Comparison of ENCODE assay signal across 1 cellular context in the genomic region with DNA sequence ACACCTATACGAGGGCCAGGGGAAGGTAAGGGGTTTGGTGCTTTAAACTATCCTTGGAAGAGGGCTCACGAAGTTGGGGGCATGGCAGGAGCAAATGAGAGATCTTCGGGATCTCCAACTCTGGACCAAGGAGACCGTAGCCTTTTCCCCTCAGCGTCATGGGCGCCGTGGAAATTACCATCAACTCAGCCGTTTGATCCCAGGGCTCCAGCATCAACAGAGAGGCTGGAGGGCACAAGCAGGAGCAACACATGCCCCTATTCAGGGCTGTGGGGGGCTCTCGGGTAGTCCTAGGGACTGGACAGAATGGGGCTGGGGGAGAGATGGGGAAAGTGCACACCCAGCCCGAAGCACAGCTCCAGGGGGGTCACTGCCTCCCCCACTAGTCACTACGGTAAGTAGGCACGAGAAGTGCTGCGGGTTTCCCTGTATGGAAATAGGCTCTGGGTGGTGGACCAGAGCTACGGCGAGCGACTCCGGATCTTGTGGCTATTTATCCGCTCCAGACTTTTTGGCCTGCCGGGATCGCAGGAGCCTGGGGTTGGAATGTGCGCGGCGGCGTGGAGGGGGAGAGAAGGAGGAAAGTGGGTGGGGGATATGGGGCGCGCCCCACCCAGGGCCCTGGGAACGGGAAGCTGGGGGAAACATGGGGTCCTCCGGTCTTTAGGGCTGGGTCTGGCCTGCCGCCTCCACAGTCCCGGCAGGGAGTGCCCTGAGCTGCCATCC.
A peak's percentile ranks its signal among the peaks of the same experiment; 100 is the strongest.
TF ChIP-seq lines count a peak whose summit lies in the region.

No MANE protein-coding gene starts in this region.

TF ChIP-seq in WTC11, 78 proteins besides CTCF, POLR2A, EP300 and RAD21 (continued from another document):
- TF ChIP-seq, protein P1, sequence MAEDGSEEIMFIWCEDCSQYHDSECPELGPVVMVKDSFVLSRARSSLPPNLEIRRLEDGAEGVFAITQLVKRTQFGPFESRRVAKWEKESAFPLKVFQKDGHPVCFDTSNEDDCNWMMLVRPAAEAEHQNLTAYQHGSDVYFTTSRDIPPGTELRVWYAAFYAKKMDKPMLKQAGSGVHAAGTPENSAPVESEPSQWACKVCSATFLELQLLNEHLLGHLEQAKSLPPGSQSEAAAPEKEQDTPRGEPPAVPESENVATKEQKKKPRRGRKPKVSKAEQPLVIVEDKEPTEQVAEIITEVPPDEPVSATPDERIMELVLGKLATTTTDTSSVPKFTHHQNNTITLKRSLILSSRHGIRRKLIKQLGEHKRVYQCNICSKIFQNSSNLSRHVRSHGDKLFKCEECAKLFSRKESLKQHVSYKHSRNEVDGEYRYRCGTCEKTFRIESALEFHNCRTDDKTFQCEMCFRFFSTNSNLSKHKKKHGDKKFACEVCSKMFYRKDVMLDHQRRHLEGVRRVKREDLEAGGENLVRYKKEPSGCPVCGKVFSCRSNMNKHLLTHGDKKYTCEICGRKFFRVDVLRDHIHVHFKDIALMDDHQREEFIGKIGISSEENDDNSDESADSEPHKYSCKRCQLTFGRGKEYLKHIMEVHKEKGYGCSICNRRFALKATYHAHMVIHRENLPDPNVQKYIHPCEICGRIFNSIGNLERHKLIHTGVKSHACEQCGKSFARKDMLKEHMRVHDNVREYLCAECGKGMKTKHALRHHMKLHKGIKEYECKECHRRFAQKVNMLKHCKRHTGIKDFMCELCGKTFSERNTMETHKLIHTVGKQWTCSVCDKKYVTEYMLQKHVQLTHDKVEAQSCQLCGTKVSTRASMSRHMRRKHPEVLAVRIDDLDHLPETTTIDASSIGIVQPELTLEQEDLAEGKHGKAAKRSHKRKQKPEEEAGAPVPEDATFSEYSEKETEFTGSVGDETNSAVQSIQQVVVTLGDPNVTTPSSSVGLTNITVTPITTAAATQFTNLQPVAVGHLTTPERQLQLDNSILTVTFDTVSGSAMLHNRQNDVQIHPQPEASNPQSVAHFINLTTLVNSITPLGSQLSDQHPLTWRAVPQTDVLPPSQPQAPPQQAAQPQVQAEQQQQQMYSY (CRISPR knock-in tag; IDR thresholded peaks at IDR 0.05) = peak; percentile 97
- no peak for TF ChIP-seq SMAD4 (CRISPR knock-in tag; IDR thresholded peaks at IDR 0.05)
TF ChIP-seq in WTC11: peak in this region for 4.
